In the genomic region with DNA sequence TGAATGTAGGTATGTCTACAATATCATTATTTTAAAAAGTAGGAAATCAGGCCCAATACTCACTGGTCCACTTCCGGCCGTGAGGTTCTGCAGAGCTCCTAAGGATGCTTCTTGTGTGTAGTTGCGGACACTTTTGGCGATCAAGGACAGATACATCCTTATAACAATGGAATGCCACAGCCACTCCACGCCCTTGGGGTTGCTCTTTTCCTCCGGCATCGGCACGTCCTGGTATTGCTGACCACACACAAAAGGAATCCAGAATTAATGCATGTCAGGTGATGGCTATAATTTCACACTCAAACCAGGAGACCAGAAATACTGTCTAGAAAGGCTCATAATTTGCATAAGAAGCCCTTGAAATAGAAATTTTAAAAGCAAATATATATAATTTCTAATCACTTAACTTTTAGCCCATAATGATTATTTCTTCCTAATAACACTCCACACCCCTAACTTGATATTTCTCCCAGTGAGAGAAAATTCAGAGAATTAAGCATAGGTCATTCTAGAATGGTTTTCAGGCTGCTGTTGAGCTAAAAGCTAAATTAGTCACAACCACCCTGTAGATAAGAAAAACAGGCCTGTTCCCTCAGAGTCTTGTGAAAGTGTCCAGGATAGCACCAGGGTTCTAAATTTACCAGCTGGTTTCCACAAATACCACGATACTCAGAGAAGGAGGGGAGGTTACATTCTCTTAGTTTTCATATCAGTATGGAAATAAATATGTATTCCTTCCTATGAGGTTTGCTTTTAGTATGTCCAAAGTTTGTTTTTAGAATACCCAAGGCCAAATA, we compare ENCODE assay signal across 16 cellular contexts.
DNase-seq lines count a peak whose midpoint lies in the region; ATAC-seq and TF ChIP-seq lines count a peak whose summit lies in the region.
"Had no signal": no experiment of that assay in that cellular context is flagged by ENCODE, and none has a peak within 500 bp of the region (broad histone marks: within the 10 kb centered on the region; RNA-seq: fewer than 3 reads in every experiment).

No MANE protein-coding gene starts in this region.

- no peaks in the 10 kb centered on the region for H3K4me1 Mint-ChIP-seq in stimulated activated naive B cell treated with anti-CD40 and anti-IgM and Interleukin-4, amounts not matched to agents 10 μg/mL and 1 μg/mL and 100 μg/mL, for 72 hours
- H3K4me1 Mint-ChIP-seq: activated CD4-positive, alpha-beta T cell treated with anti-CD3 and anti-CD28 coated beads, Interleukin-2, amount 10 ng/mL, durations not matched to agents 7 days and 5 days; activated naive CD4-positive, alpha-beta T cell treated with anti-CD3 and anti-CD28 coated beads, Interleukin-2, amount 50 U/mL, for 24 hours; B cell had no signal

- in situ Hi-C loops in astrocyte of the spinal cord (cut with HindIII; ENCODE audit: low sequenced_read_pairs): no loop called here

- peaks cover 11% of the 10 kb centered on the region for H3F3A ChIP-seq in smooth muscle cell (ENCODE audit: low read depth)

- 45% methylated on average over 9 of the region's 9 CpGs for WGBS in smooth muscle cell (ENCODE audit: low lambda C conversion rate)

- TF ChIP-seq EP300 in Ishikawa (IDR thresholded peaks at IDR 0.05; ENCODE audit: borderline replicate concordance): no peak

- no peak overlapping the region for H2AFZ ChIP-seq in smooth muscle cell (ENCODE audit: low read depth)

- H3K27me3 ChIP-seq in smooth muscle cell (ENCODE audit: low read depth) (no peaks in the 10 kb centered on the region), BE2C (no peaks in the 10 kb centered on the region)
- H3K27me3 ChIP-seq: Peyer's patch had no signal

- no peaks in the 10 kb centered on the region for H3K9me3 ChIP-seq in smooth muscle cell (replicated peaks; ENCODE audit: low read depth)
- no peaks in the 10 kb centered on the region for H3K9me3 ChIP-seq in BE2C
- H3K9me3 ChIP-seq: Peyer's patch had no signal

- no peak overlapping the region for H3K9ac ChIP-seq in smooth muscle cell (ENCODE audit: low read depth)

- TF ChIP-seq CTCF in astrocyte of the spinal cord (IDR thresholded peaks at IDR 0.05; ENCODE audit: low read depth, low read length) (no peak), smooth muscle cell (IDR thresholded peaks at IDR 0.05; ENCODE audit: borderline replicate concordance, insufficient read depth, poor library complexity, severe bottlenecking) (no peak), BE2C (IDR thresholded peaks at IDR 0.05; ENCODE audit: low read depth, low read length) (no peak)

- peaks cover 3% of the 10 kb centered on the region for H3K79me2 ChIP-seq in smooth muscle cell (ENCODE audit: low read depth)

- ATAC-seq in left cardiac atrium: peak; percentile 87
- no peak for ATAC-seq in stimulated activated naive B cell treated with anti-CD40 and anti-IgM and Interleukin-4, amounts not matched to agents 10 μg/mL and 1 μg/mL and 100 μg/mL, for 72 hours (replicated peaks)

- H3K27ac ChIP-seq in smooth muscle cell (ENCODE audit: low read depth): peak overlapping the region; percentile 77
- H3K27ac ChIP-seq: Peyer's patch had no signal

- H4K20me1 ChIP-seq in smooth muscle cell (ENCODE audit: low read depth): no peaks in the 10 kb centered on the region

- H3K9me3 Mint-ChIP-seq in stimulated activated naive B cell treated with anti-CD40 and anti-IgM and Interleukin-4, amounts not matched to agents 10 μg/mL and 1 μg/mL and 100 μg/mL, for 72 hours: no peaks in the 10 kb centered on the region
- H3K9me3 Mint-ChIP-seq: activated CD4-positive, alpha-beta T cell treated with anti-CD3 and anti-CD28 coated beads, Interleukin-2, amount 10 ng/mL, durations not matched to agents 7 days and 5 days; activated naive CD4-positive, alpha-beta T cell treated with anti-CD3 and anti-CD28 coated beads, Interleukin-2, amount 50 U/mL, for 24 hours had no signal

- H3K36me3 ChIP-seq in smooth muscle cell (ENCODE audit: low read depth): no peaks in the 10 kb centered on the region
- H3K36me3 ChIP-seq in BE2C: no peaks in the 10 kb centered on the region

- no peak overlapping the region for H3K4me3 ChIP-seq in astrocyte of the spinal cord (ENCODE audit: low read depth, low read length)
- H3K4me3 ChIP-seq in smooth muscle cell: no peak overlapping the region
- H3K4me3 ChIP-seq in BE2C (ENCODE audit: low read depth, low read length): no peak overlapping the region
- H3K4me3 ChIP-seq: Peyer's patch had no signal

- H3K36me3 Mint-ChIP-seq in stimulated activated naive B cell treated with anti-CD40 and anti-IgM and Interleukin-4, amounts not matched to agents 10 μg/mL and 1 μg/mL and 100 μg/mL, for 72 hours: no peaks in the 10 kb centered on the region
- H3K36me3 Mint-ChIP-seq: activated naive CD4-positive, alpha-beta T cell treated with anti-CD3 and anti-CD28 coated beads, Interleukin-2, amount 50 U/mL, for 24 hours had no signal

- intact Hi-C loops in left cardiac atrium (cut with DNase I): loop anchor here in 1 of 2 donors (10.0 kb wide), 1 partner anchor 53 kb away; no protein-coding TSS in a partner anchor

- H3K27ac Mint-ChIP-seq in stimulated activated naive B cell treated with anti-CD40 and anti-IgM and Interleukin-4, amounts not matched to agents 10 μg/mL and 1 μg/mL and 100 μg/mL, for 72 hours: no peak overlapping the region
- H3K27ac Mint-ChIP-seq: activated CD4-positive, alpha-beta T cell treated with anti-CD3 and anti-CD28 coated beads, Interleukin-2, amount 10 ng/mL, durations not matched to agents 7 days and 5 days; activated naive CD4-positive, alpha-beta T cell treated with anti-CD3 and anti-CD28 coated beads, Interleukin-2, amount 50 U/mL, for 24 hours; B cell had no signal

- no peaks in the 10 kb centered on the region for H3K27me3 Mint-ChIP-seq in stimulated activated naive B cell treated with anti-CD40 and anti-IgM and Interleukin-4, amounts not matched to agents 10 μg/mL and 1 μg/mL and 100 μg/mL, for 72 hours
- H3K27me3 Mint-ChIP-seq: activated CD4-positive, alpha-beta T cell treated with anti-CD3 and anti-CD28 coated beads, Interleukin-2, amount 10 ng/mL, durations not matched to agents 7 days and 5 days had no signal

- H3K4me3 Mint-ChIP-seq in stimulated activated naive B cell treated with anti-CD40 and anti-IgM and Interleukin-4, amounts not matched to agents 10 μg/mL and 1 μg/mL and 100 μg/mL, for 72 hours: no peak overlapping the region
- H3K4me3 Mint-ChIP-seq: activated CD4-positive, alpha-beta T cell treated with anti-CD3 and anti-CD28 coated beads, Interleukin-2, amount 10 ng/mL, durations not matched to agents 7 days and 5 days; activated naive CD4-positive, alpha-beta T cell treated with anti-CD3 and anti-CD28 coated beads, Interleukin-2, amount 50 U/mL, for 24 hours; B cell had no signal

- no peak for TF ChIP-seq RAD21 in Ishikawa (IDR thresholded peaks at IDR 0.05; ENCODE audit: low read depth)

- peak overlapping the region; percentile 56 for H3K4me2 ChIP-seq in smooth muscle cell

- DNase-seq in astrocyte of the spinal cord (ENCODE audit: low read depth, low spot score) (peak; percentile 14), left cardiac atrium (no peak), smooth muscle cell (lab: John Stamatoyannopoulos, UW; ENCODE audit: unreplicated experiment) (no peak), BE2C (no peak)
- no peak for DNase-seq in activated CD4-positive, alpha-beta T cell treated with anti-CD3 and anti-CD28 coated beads for 48 hours
- DNase-seq in stimulated activated naive B cell treated with anti-CD40 and anti-IgM and Interleukin-4, amounts not matched to agents 10 μg/mL and 1 μg/mL and 100 μg/mL, for 72 hours: no peak
- DNase-seq: activated CD4-positive, alpha-beta T cell treated with anti-CD3 and anti-CD28 coated beads, Interleukin-2, amount 10 ng/mL, durations not matched to agents 7 days and 5 days; effector CD8-positive, alpha-beta T cell; Karpas-422; NCI-H1417; NCI-H82; Peyer's patch; stimulated activated CD4-positive, alpha-beta T cell treated with anti-CD3 and anti-CD28 coated beads, Interleukin-4, amount 100 ng/mL, for 1 hour had no signal

- peaks cover 6% of the 10 kb centered on the region for H3K4me1 ChIP-seq in smooth muscle cell (ENCODE audit: low read depth)
- H3K4me1 ChIP-seq in BE2C: no peaks in the 10 kb centered on the region; the same call in 1 of the 2 replicates
- H3K4me1 ChIP-seq: Peyer's patch had no signal

TF ChIP-seq in Ishikawa, 13 proteins besides CTCF, POLR2A, EP300 and RAD21:
- no peak for TF ChIP-seq YY1 (IDR thresholded peaks at IDR 0.05; ENCODE audit: low read depth)
- TF ChIP-seq TEAD4 (IDR thresholded peaks at IDR 0.05): peak; percentile 56

Comparison
In these comparisons a context has a peak if more than half of its experiments do, and no peak if none do; other contexts are left out.
1. ATAC-seq: peak in left cardiac atrium (2 of 2); none in stimulated activated naive B cell treated with anti-CD40 and anti-IgM and Interleukin-4, amounts not matched to agents 10 μg/mL and 1 μg/mL and 100 μg/mL, for 72 hours (0 of 2).